ENCODE assay signal across 34 cellular contexts in genomic region chr13:53126803-53127202, GRCh38.
DNase-seq lines count a peak whose midpoint lies in the region; ATAC-seq and TF ChIP-seq lines count a peak whose summit lies in the region.
"Had no signal": no experiment of that assay in that cellular context is flagged by ENCODE, and none has a peak within 500 bp of the region (broad histone marks: within the 10 kb centered on the region; RNA-seq: fewer than 3 reads in every experiment).

No MANE protein-coding gene starts in this region.

- H3K27ac ChIP-seq in right atrium auricular region (no peak overlapping the region), aorta (ENCODE audit: low read depth in 1 of 2, low read length in 2 of 2) (no peak overlapping the region)
- H3K27ac ChIP-seq: adrenal gland, foreskin keratinocyte, heart left ventricle, lower lobe of right lung, testis had no signal

- H3K4me3 ChIP-seq in right atrium auricular region = no peak overlapping the region
- H3K4me3 ChIP-seq in aorta (ENCODE audit: low read length in 2 of 2) = no peak overlapping the region
- H3K4me3 ChIP-seq: adrenal gland, heart left ventricle, lower lobe of right lung, smooth muscle cell, testis had no signal

- no peaks in the 10 kb centered on the region for H3K9me3 ChIP-seq in right atrium auricular region
- no peaks in the 10 kb centered on the region for H3K9me3 ChIP-seq in aorta (ENCODE audit: control insufficient read depth, low read length)
- H3K9me3 ChIP-seq: adrenal gland, heart left ventricle, lower lobe of right lung, testis had no signal

- peak; percentile 89 for ATAC-seq in Right ventricle myocardium superior (ENCODE audit: poor library complexity)
- peak; percentile 74 for ATAC-seq in omental fat pad (ENCODE audit: low FRiP score)
- peak; percentile 81 for ATAC-seq in aorta (ENCODE audit: low FRiP score)
- ATAC-seq: foreskin keratinocyte; lower lobe of right lung; PC-3; stimulated activated naive CD8-positive, alpha-beta T cell treated with anti-CD3 and anti-CD28 coated beads, Interleukin-15, Interleukin-2, amounts not matched to agents 100 U/mL and 50 U/mL, for 24 hours had no signal

- no peaks in the 10 kb centered on the region for H3K27me3 ChIP-seq in right atrium auricular region
- no peaks in the 10 kb centered on the region for H3K27me3 ChIP-seq in aorta (ENCODE audit: control insufficient read depth in 1 of 2, insufficient read depth in 2 of 2, low read length in 1 of 2)
- H3K27me3 ChIP-seq: adrenal gland, foreskin keratinocyte, testis had no signal

- H3K4me1 ChIP-seq in right atrium auricular region (peaks cover 0 to 4% of the 10 kb centered on the region in 2 donors), aorta (ENCODE audit: control insufficient read depth in 1 of 2, insufficient read depth in 2 of 2, low read length in 2 of 2) (no peaks in the 10 kb centered on the region)
- H3K4me1 ChIP-seq: adrenal gland, foreskin keratinocyte, heart left ventricle, lower lobe of right lung, testis had no signal

- WGBS in aorta, 2 donors = 0 to 2% methylated on average over 1 of the region's 1 CpG

- H3K36me3 ChIP-seq in right atrium auricular region (no peaks in the 10 kb centered on the region), aorta (ENCODE audit: control insufficient read depth in 1 of 2, insufficient read depth in 2 of 2, low read length in 1 of 2) (no peaks in the 10 kb centered on the region)
- H3K36me3 ChIP-seq: adrenal gland, heart left ventricle, lower lobe of right lung had no signal

- intact Hi-C loops in Right ventricle myocardium superior (cut with DNase I) (no loop called here), aorta (cut with DNase I) (no loop called here)

- peak; percentile 42 for DNase-seq in Right ventricle myocardium superior
- no peak for DNase-seq in right atrium auricular region (ENCODE audit: low spot score)
- DNase-seq in fibroblast of peridontal ligament (ENCODE audit: extremely low read depth) = peak; percentile 93
- no peak for DNase-seq in omental fat pad (ENCODE audit: low spot score)
- no peak for DNase-seq in aorta
- DNase-seq in epidermal melanocyte (ENCODE audit: insufficient read length, low spot score) = no peak
- DNase-seq in OCI-M1 (lab: John Stamatoyannopoulos, UW) = no peak
- DNase-seq in NCI-H345 (lab: John Stamatoyannopoulos, UW) = no peak
- DNase-seq: 8988T; activated CD4-positive, alpha-beta memory T cell treated with anti-CD3 and anti-CD28 coated beads, Interleukin-2, amount 10 ng/mL, durations not matched to agents 7 days and 5 days; activated CD4-positive, alpha-beta T cell treated with anti-CD3 and anti-CD28 coated beads for 1 hour; activated CD8-positive, alpha-beta memory T cell treated with anti-CD3 and anti-CD28 coated beads, Interleukin-2, amount 50 U/mL, for 4 hours; activated naive CD4-positive, alpha-beta T cell treated with anti-CD3 and anti-CD28 coated beads for 36 hours; adrenal gland; AML-193; CD4-positive, alpha-beta T cell; foreskin keratinocyte; H9; islet precursor cell; KBM-7; lower lobe of right lung; midbrain; naive B cell; NCI-H1105 treated with DMSO at 0.1 percent for 48 hours; NCI-H2029; NCI-H526; NK-92 treated with Interleukin-12 subunit alpha and Interleukin-12 subunit beta, amount 100 ng/mL, for 24 hours; nucleus accumbens; PC-3; stimulated activated CD4-positive, alpha-beta T cell treated with anti-CD3 and anti-CD28 coated beads, Interleukin-2, amount 100 ng/mL, for 24 hours; stimulated activated naive CD8-positive, alpha-beta T cell treated with anti-CD3 and anti-CD28 coated beads, Interleukin-15, Interleukin-2, amounts not matched to agents 100 U/mL and 50 U/mL, for 24 hours; testis had no signal

- TF ChIP-seq CTCF in right atrium auricular region (IDR thresholded peaks at IDR 0.05) (no peak), omental fat pad (IDR thresholded peaks at IDR 0.05) (no peak)

Comparison
In these comparisons a context has a peak if more than half of its experiments do, and no peak if none do; other contexts are left out.
1. DNase-seq: peak in Right ventricle myocardium superior (single experiment) and fibroblast of peridontal ligament (single experiment); none in right atrium auricular region (single experiment), omental fat pad (single experiment), aorta (0 of 2), epidermal melanocyte (single experiment), OCI-M1 (single experiment) and NCI-H345 (single experiment).
2. Peak in every context shown above with its lines, with median percentiles within 50 percentile points of each other: ATAC-seq.